In genomic region chr14:74563233-74563585, GRCh38 we compare ENCODE assay signal across 13 cellular contexts. TPM values are rescaled to one million over a fixed set of nuclear protein-coding genes. Genes with fewer than 3 reads are reported as not detected.
DNase-seq lines count a peak whose midpoint lies in the region; ATAC-seq, FAIRE-seq and TF ChIP-seq lines count a peak whose summit lies in the region.
"Had no signal": no experiment of that assay in that cellular context is flagged by ENCODE, and none has a peak within 500 bp of the region (broad histone marks: within the 10 kb centered on the region; RNA-seq: fewer than 3 reads in every experiment).

No MANE protein-coding gene starts in this region.

- H3K9me3 ChIP-seq in K562 (replicated peaks; ENCODE audit: control insufficient read depth, insufficient read depth, low read depth, low read length) (no peaks in the 10 kb centered on the region), left lung (no peaks in the 10 kb centered on the region), vagina (no peaks in the 10 kb centered on the region), neural progenitor cell (ENCODE audit: low read depth) (no peaks in the 10 kb centered on the region), suprapubic skin (no peaks in the 10 kb centered on the region)
- no peaks in the 10 kb centered on the region for H3K9me3 ChIP-seq in CD4-positive, alpha-beta memory T cell (ENCODE audit: control insufficient read depth in 1 of 2, low read length in 2 of 2)

- CTCF ChIA-PET in K562 (lab: Yijun Ruan, JAX; ENCODE audit: low intra/inter-chr PET ratio): no interaction called here
- CTCF ChIA-PET in CD4-positive, alpha-beta memory T cell (lab: Charles Lee; ENCODE audit: partially characterized antibody): no interaction called here

- in situ Hi-C loops in K562 (cut with MboI): no loop called here

- no peak for TF ChIP-seq POLR2A in K562 (conservative IDR thresholded peaks at IDR 0.05)
- no peak for TF ChIP-seq POLR2A in vagina (IDR thresholded peaks at IDR 0.05)
- no peak for TF ChIP-seq POLR2A in suprapubic skin (IDR thresholded peaks at IDR 0.05)

- H3K4me3 Mint-ChIP-seq in neural progenitor cell: no peak overlapping the region
- H3K4me3 Mint-ChIP-seq in CD4-positive, alpha-beta memory T cell: no peak overlapping the region
- H3K4me3 Mint-ChIP-seq: activated CD4-positive, alpha-beta T cell treated with anti-CD3 and anti-CD28 coated beads for 36 hours had no signal

- H2AFZ ChIP-seq in K562 (ENCODE audit: low read depth, low read length) (peak overlapping the region; percentile 30; the same call in 1 of the 2 replicates), neural progenitor cell (replicated peaks) (no peak overlapping the region)

- H3K27me3 ChIP-seq in K562 (ENCODE audit: control insufficient read depth in 2 of 2, insufficient read depth in 2 of 2, low read length in 2 of 2) (peaks cover 4 to 32% of the 10 kb centered on the region in 2 experiments; a peak in 4 of 5 replicates), left lung (no peaks in the 10 kb centered on the region), vagina (no peaks in the 10 kb centered on the region), neural progenitor cell (no peaks in the 10 kb centered on the region), suprapubic skin (no peaks in the 10 kb centered on the region)
- no peaks in the 10 kb centered on the region for H3K27me3 ChIP-seq in CD4-positive, alpha-beta memory T cell (ENCODE audit: insufficient read depth, low read length)

- no peak for DNase-seq in activated naive CD4-positive, alpha-beta T cell treated with anti-CD3 and anti-CD28 coated beads, Interleukin-2, amount 50 U/mL, for 72 hours (ENCODE audit: low spot score in 2 of 2)
- DNase-seq in activated naive CD4-positive, alpha-beta T cell treated with Interleukin-2 at 50 U/mL for 16 hours: no peak
- DNase-seq in K562 (ENCODE audit: extremely low read depth in 1 of 4, low spot score in 3 of 4): no peak
- DNase-seq in left lung: no peak
- DNase-seq in vagina (ENCODE audit: extremely low spot score in 2 of 2): no peak
- DNase-seq in neural progenitor cell (ENCODE audit: low spot score): no peak
- DNase-seq in suprapubic skin (ENCODE audit: low spot score in 2 of 2): no peak
- no peak for DNase-seq in CD4-positive, alpha-beta memory T cell
- DNase-seq: left ventricle myocardium superior, NCI-H1048, NCI-H774 had no signal

- peaks cover 7% of the 10 kb centered on the region for H3F3A ChIP-seq in neural progenitor cell (ENCODE audit: low read depth)

- POLR2A ChIA-PET in K562 (lab: Yijun Ruan, JAX): no interaction called here
- POLR2A ChIA-PET in CD4-positive, alpha-beta memory T cell (lab: Charles Lee; ENCODE audit: partially characterized antibody): no interaction called here

- H3K4me1 Mint-ChIP-seq in neural progenitor cell: no peaks in the 10 kb centered on the region
- no peaks in the 10 kb centered on the region for H3K4me1 Mint-ChIP-seq in CD4-positive, alpha-beta memory T cell
- H3K4me1 Mint-ChIP-seq: activated CD4-positive, alpha-beta T cell treated with anti-CD3 and anti-CD28 coated beads for 36 hours had no signal

- ATAC-seq in activated naive CD4-positive, alpha-beta T cell treated with anti-CD3 and anti-CD28 coated beads, Interleukin-2, amount 50 U/mL, for 72 hours: peak; percentile 32 to 41
- ATAC-seq in K562 (no peak), left lung (peak; percentile 83)
- ATAC-seq: left ventricle myocardium superior had no signal

- TF ChIP-seq EP300 in K562 (IDR thresholded peaks at IDR 0.05; ENCODE audit: low read length) (no peak), suprapubic skin (IDR thresholded peaks at IDR 0.05) (no peak)

- H3K27me3 Mint-ChIP-seq in neural progenitor cell (ENCODE audit: insufficient read depth, low read depth): peaks cover 5% of the 10 kb centered on the region
- peaks cover 0 to 3% of the 10 kb centered on the region in 2 donors for H3K27me3 Mint-ChIP-seq in CD4-positive, alpha-beta memory T cell
- H3K27me3 Mint-ChIP-seq: activated CD4-positive, alpha-beta T cell treated with anti-CD3 and anti-CD28 coated beads for 36 hours had no signal

- H3K9ac ChIP-seq in K562 (ENCODE audit: insufficient read depth in 1 of 2, low read depth in 2 of 2, low read length in 2 of 2): no peak overlapping the region
- no peak overlapping the region for H3K9ac ChIP-seq in neural progenitor cell

- H4K20me1 ChIP-seq in K562 (replicated peaks; ENCODE audit: control insufficient read depth, insufficient read depth, low read length): no peaks in the 10 kb centered on the region
- H4K20me1 ChIP-seq in neural progenitor cell (ENCODE audit: low read depth): no peaks in the 10 kb centered on the region

- H3K9me3 Mint-ChIP-seq in activated naive CD4-positive, alpha-beta T cell treated with anti-CD3 and anti-CD28 coated beads, Interleukin-2, amount 50 U/mL, for 72 hours: no peaks in the 10 kb centered on the region
- no peaks in the 10 kb centered on the region for H3K9me3 Mint-ChIP-seq in neural progenitor cell
- peaks cover 0 to 2% (median 0%) of the 10 kb centered on the region in 8 donors for H3K9me3 Mint-ChIP-seq in CD4-positive, alpha-beta memory T cell

- FAIRE-seq in K562 (lab: Jason Lieb, UNC): no peak

- H3K4me3 ChIP-seq in K562 (no peak overlapping the region), left lung (no peak overlapping the region), vagina (no peak overlapping the region), neural progenitor cell (no peak overlapping the region), suprapubic skin (no peak overlapping the region)
- H3K4me3 ChIP-seq in CD4-positive, alpha-beta memory T cell (ENCODE audit: low read length in 2 of 2): no peak overlapping the region
- H3K4me3 ChIP-seq: SK-N-MC had no signal

- H3K27ac ChIP-seq in K562 (ENCODE audit: extremely low read depth, low read depth, low read length) (no peak overlapping the region), left lung (peak overlapping the region; percentile 23 to 42), vagina (peak overlapping the region; percentile 32), neural progenitor cell (no peak overlapping the region), suprapubic skin (no peak overlapping the region)
- no peak overlapping the region for H3K27ac ChIP-seq in CD4-positive, alpha-beta memory T cell (ENCODE audit: low read depth, low read length)
- H3K27ac ChIP-seq: SK-N-MC had no signal

- WGBS in K562 (ENCODE audit: insufficient coverage, low coverage, missing lambda C conversion rate): 14% methylated on average over 5 of the region's 5 CpGs
- 72% methylated on average over 5 of the region's 5 CpGs for WGBS in suprapubic skin

- BruUV-seq in K562 (replicated peaks; lab: Mats Ljungman, UMichigan): no TSS peak

- no peaks in the 10 kb centered on the region for H3K79me2 ChIP-seq in K562 (ENCODE audit: control insufficient read depth, insufficient read depth, low read length)
- H3K79me2 ChIP-seq in neural progenitor cell (ENCODE audit: low read depth): no peaks in the 10 kb centered on the region

- no peak overlapping the region for H3K4me2 ChIP-seq in K562 (ENCODE audit: insufficient read depth, low read length)
- H3K4me2 ChIP-seq in neural progenitor cell: no peak overlapping the region

- TF ChIP-seq CTCF in K562 (IDR thresholded peaks at IDR 0.05 in 2 of 3, conservative IDR thresholded peaks at IDR 0.05 in 1 of 3; ENCODE audit: insufficient read depth in 2 of 3, low read depth in 1 of 3, low read length in 3 of 3) (no peak), left lung (IDR thresholded peaks at IDR 0.05) (no peak), vagina (IDR thresholded peaks at IDR 0.05) (no peak), neural progenitor cell (IDR thresholded peaks at IDR 0.05) (no peak), suprapubic skin (IDR thresholded peaks at IDR 0.05) (no peak)

- H3K9me1 ChIP-seq in K562 (ENCODE audit: control insufficient read depth, insufficient read depth, low read length): no peaks in the 10 kb centered on the region

- no peak for TF ChIP-seq RAD21 in K562 (CRISPR knock-in tag; conservative IDR thresholded peaks at IDR 0.05 in 1 of 2, IDR thresholded peaks at IDR 0.05 in 1 of 2)

- no peaks in the 10 kb centered on the region for H3K36me3 Mint-ChIP-seq in activated naive CD4-positive, alpha-beta T cell treated with anti-CD3 and anti-CD28 coated beads, Interleukin-2, amount 50 U/mL, for 72 hours
- H3K36me3 Mint-ChIP-seq in neural progenitor cell: no peaks in the 10 kb centered on the region
- no peaks in the 10 kb centered on the region for H3K36me3 Mint-ChIP-seq in CD4-positive, alpha-beta memory T cell

- intact Hi-C loops in K562 (cut with micrococcal nuclease): no loop called here
- intact Hi-C loops in left lung (cut with DNase I): no loop called here
- intact Hi-C loops in vagina (cut with DNase I): no loop called here
- intact Hi-C loops in CD4-positive, alpha-beta memory T cell (cut with micrococcal nuclease): no loop called here

- no peak overlapping the region for H3K27ac Mint-ChIP-seq in activated naive CD4-positive, alpha-beta T cell treated with anti-CD3 and anti-CD28 coated beads, Interleukin-2, amount 50 U/mL, for 72 hours
- no peak overlapping the region for H3K27ac Mint-ChIP-seq in neural progenitor cell
- H3K27ac Mint-ChIP-seq in CD4-positive, alpha-beta memory T cell: no peak overlapping the region
- H3K27ac Mint-ChIP-seq: activated CD4-positive, alpha-beta T cell treated with anti-CD3 and anti-CD28 coated beads for 36 hours had no signal

- H3K4me1 ChIP-seq in K562 (replicated peaks in 1 of 2; ENCODE audit: control insufficient read depth in 2 of 2, insufficient read depth in 2 of 2, low read length in 2 of 2) (no peaks in the 10 kb centered on the region; a peak in 2 of 5 replicates), left lung (peaks cover 3 to 15% of the 10 kb centered on the region in 2 donors), vagina (peaks cover 46% of the 10 kb centered on the region), neural progenitor cell (no peaks in the 10 kb centered on the region), suprapubic skin (peaks cover 40% of the 10 kb centered on the region)
- no peaks in the 10 kb centered on the region for H3K4me1 ChIP-seq in CD4-positive, alpha-beta memory T cell (ENCODE audit: insufficient read depth, low read length)

- H3K36me3 ChIP-seq in K562 (ENCODE audit: control insufficient read depth, insufficient read depth, low read length): no peaks in the 10 kb centered on the region
- no peaks in the 10 kb centered on the region for H3K36me3 ChIP-seq in left lung
- no peaks in the 10 kb centered on the region for H3K36me3 ChIP-seq in vagina
- H3K36me3 ChIP-seq in neural progenitor cell: no peaks in the 10 kb centered on the region
- no peaks in the 10 kb centered on the region for H3K36me3 ChIP-seq in suprapubic skin
- no peaks in the 10 kb centered on the region for H3K36me3 ChIP-seq in CD4-positive, alpha-beta memory T cell (ENCODE audit: insufficient read depth, low read length)

RNA-seq across cellular contexts. Expression of gene LTBP2, which starts 48.8 kb away (rescaled TPM):
- total RNA-seq in activated naive CD4-positive, alpha-beta T cell treated with anti-CD3 and anti-CD28 coated beads, Interleukin-2, amount 50 U/mL, for 72 hours: under 1 TPM in 1 of 2 donors, not detected in 1; 0.49 TPM
- total RNA-seq in K562 (2011; cell fraction: chromatin; rRNA removed; ENCODE audit: low replicate concordance): 0.25 and 0.35 TPM in 2 replicates
- 0.66 and 0.83 TPM in 2 replicates for total RNA-seq in K562 (2011; cell fraction: nucleolus; rRNA removed)
- 0.07 and 0.23 TPM in 2 replicates for total RNA-seq in K562 (2011; cell fraction: nucleoplasm; rRNA removed)
- total RNA-seq in K562 (2014; rRNA removed) (0.04 TPM in 1 of 2 replicates, not detected in the other), K562 (2014; rRNA removed; fragmentation: Illumina TruSeq; extraction: Trizol) (not detected in 2 replicates), K562 (2015; rRNA removed; fragmentation: Illumina TruSeq; extraction: Trizol) (not detected in 2 replicates), K562 (2021) (0.18 and 0.20 TPM in 2 replicates), left lung (100 to 1,000 TPM in 1 of 2 donors, 10 to 100 TPM in 1; 69.2 to 154 TPM), vagina (52.5 TPM), neural progenitor cell (ENCODE audit: low replicate concordance) (0.43 and 0.84 TPM in 2 replicates), suprapubic skin (10 to 100 TPM; 19.6 to 36.0 (median 26.2) TPM)
- polyA plus RNA-seq in K562 (2011; rRNA removed) (0.03 and 0.07 TPM in 2 replicates), K562 (2014; fragmentation: Illumina TruSeq; extraction: Trizol) (0.01 TPM in 1 of 2 replicates, not detected in the other), K562 (2014; fragmentation: Nextera tagmentation; extraction: Ambion mirVana) (under 1 TPM; 0.03 to 0.04 TPM), K562 (2014; rRNA removed) (under 0.01 TPM in 1 of 2 replicates, not detected in the other)
- polyA plus RNA-seq in K562 (2011; cell fraction: cytosol; rRNA removed): 0.07 and 0.13 TPM in 2 replicates
- 0.34 and 0.46 TPM in 2 replicates for polyA plus RNA-seq in K562 (2011; cell fraction: nucleus; rRNA removed)
- 0.10 and 0.35 TPM in 2 replicates for polyA plus RNA-seq in K562 (2012)
- polyA minus RNA-seq in K562 (2011; rRNA and poly(A)+ RNA removed): 0.04 and 0.06 TPM in 2 replicates
- polyA minus RNA-seq in K562 (2011; cell fraction: cytosol; rRNA and poly(A)+ RNA removed): not detected in 2 replicates
- polyA minus RNA-seq in K562 (2011; cell fraction: nucleus; rRNA and poly(A)+ RNA removed): 0.44 and 0.54 TPM in 2 replicates
- under 1 TPM; 0.36 to 0.44 TPM for total RNA-seq in CD4-positive, alpha-beta memory T cell
- polyA plus RNA-seq in CD4-positive, alpha-beta memory T cell: under 1 TPM; 0.11 to 0.36 TPM

Comparison
In these comparisons a context has a peak if more than half of its experiments do, and no peak if none do; other contexts are left out.
1. H3K27ac ChIP-seq: peak in left lung (2 of 2) and vagina (single experiment); none in K562 (single experiment), neural progenitor cell (single experiment), suprapubic skin (single experiment) and CD4-positive, alpha-beta memory T cell (single experiment).
2. RNA of gene LTBP2, which starts 48.8 kb away (total RNA-seq): 69.2 to 154 TPM in left lung, 52.5 TPM in vagina (single experiment) and 19.6 to 36.0 TPM in suprapubic skin; 0.49 TPM in activated naive CD4-positive, alpha-beta T cell treated with anti-CD3 and anti-CD28 coated beads, Interleukin-2, amount 50 U/mL, for 72 hours, 0.36 to 0.44 TPM in CD4-positive, alpha-beta memory T cell, 0.43 to 0.84 TPM in neural progenitor cell and 0.04 to 0.83 TPM in K562; every median in the first group is over 10 times any median in the second.